In genomic region chr15:63573533-63573932, GRCh38 we compare ENCODE assay signal across 1 cellular context.
TF ChIP-seq lines count a peak whose summit lies in the region.

No MANE protein-coding gene starts in this region.

TF ChIP-seq in IMR-90, 13 proteins besides CTCF, POLR2A, EP300 and RAD21:
- TF ChIP-seq MAZ (IDR thresholded peaks at IDR 0.05; ENCODE audit: borderline replicate concordance, low read depth, low read length) (no peak), MAFK (IDR thresholded peaks at IDR 0.05; ENCODE audit: low read depth, low read length) (no peak), CHD1 (IDR thresholded peaks at IDR 0.05; ENCODE audit: low read depth, low read length) (no peak), BHLHE40 (IDR thresholded peaks at IDR 0.05; ENCODE audit: low read depth, low read length) (no peak), NFE2L2 (IDR thresholded peaks at IDR 0.05; ENCODE audit: low read depth, low read length) (no peak), CEBPB (IDR thresholded peaks at IDR 0.05; ENCODE audit: low read depth, low read length) (no peak), SMC3 (IDR thresholded peaks at IDR 0.05; ENCODE audit: low read depth, low read length) (no peak), MXI1 (IDR thresholded peaks at IDR 0.05; ENCODE audit: borderline replicate concordance, low read depth, low read length) (no peak), FOS (IDR thresholded peaks at IDR 0.05; ENCODE audit: low read depth, low read length) (no peak), RCOR1 (IDR thresholded peaks at IDR 0.05; ENCODE audit: insufficient replicate concordance, low read length) (no peak)
- TF ChIP-seq, protein P1, sequence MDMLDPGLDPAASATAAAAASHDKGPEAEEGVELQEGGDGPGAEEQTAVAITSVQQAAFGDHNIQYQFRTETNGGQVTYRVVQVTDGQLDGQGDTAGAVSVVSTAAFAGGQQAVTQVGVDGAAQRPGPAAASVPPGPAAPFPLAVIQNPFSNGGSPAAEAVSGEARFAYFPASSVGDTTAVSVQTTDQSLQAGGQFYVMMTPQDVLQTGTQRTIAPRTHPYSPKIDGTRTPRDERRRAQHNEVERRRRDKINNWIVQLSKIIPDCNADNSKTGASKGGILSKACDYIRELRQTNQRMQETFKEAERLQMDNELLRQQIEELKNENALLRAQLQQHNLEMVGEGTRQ (IDR thresholded peaks at IDR 0.05; ENCODE audit: low read depth, low read length) = no peak
- TF ChIP-seq, protein P2, sequence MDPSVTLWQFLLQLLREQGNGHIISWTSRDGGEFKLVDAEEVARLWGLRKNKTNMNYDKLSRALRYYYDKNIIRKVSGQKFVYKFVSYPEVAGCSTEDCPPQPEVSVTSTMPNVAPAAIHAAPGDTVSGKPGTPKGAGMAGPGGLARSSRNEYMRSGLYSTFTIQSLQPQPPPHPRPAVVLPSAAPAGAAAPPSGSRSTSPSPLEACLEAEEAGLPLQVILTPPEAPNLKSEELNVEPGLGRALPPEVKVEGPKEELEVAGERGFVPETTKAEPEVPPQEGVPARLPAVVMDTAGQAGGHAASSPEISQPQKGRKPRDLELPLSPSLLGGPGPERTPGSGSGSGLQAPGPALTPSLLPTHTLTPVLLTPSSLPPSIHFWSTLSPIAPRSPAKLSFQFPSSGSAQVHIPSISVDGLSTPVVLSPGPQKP (IDR thresholded peaks at IDR 0.05; ENCODE audit: borderline replicate concordance, low read depth, low read length) = no peak
